In genomic region chr4:144787365-144788263, GRCh38 we compare ENCODE assay signal across 8 cellular contexts.
A peak's percentile ranks its signal among the peaks of the same experiment; 100 is the strongest.
DNase-seq lines count a peak whose midpoint lies in the region; ATAC-seq and TF ChIP-seq lines count a peak whose summit lies in the region.

No MANE protein-coding gene starts in this region.

- DNase-seq in BJ (ENCODE audit: low read depth) (no peak), HT-29 (ENCODE audit: low spot score) (peak; percentile 42), WTC11 (ENCODE audit: low spot score) (no peak), kidney glomerular epithelial cell (lab: John Stamatoyannopoulos, UW) (peak; percentile 40), DMS79 (lab: John Stamatoyannopoulos, UW) (no peak), OCI-M2 (lab: John Stamatoyannopoulos, UW; ENCODE audit: unreplicated experiment) (no peak)

- TF ChIP-seq CTCF in BJ (IDR thresholded peaks at IDR 0.05; ENCODE audit: insufficient read depth, low read depth, low read length) (peak; percentile 53), WTC11 (IDR thresholded peaks at IDR 0.05) (peak; percentile 52)

- no peak overlapping the region for H3K4me3 ChIP-seq in BJ (ENCODE audit: low read depth, low read length)

- CTCF ChIA-PET in BJ (lab: Yijun Ruan, JAX) (no interaction called here), WTC11 (lab: Charles Lee) (no interaction called here)

- ATAC-seq in GM19023 (IDR thresholded peaks at IDR 0.05; ENCODE audit: unreplicated experiment) (peak; percentile 75), WTC11 (peak; percentile 74), GM21576 (IDR thresholded peaks at IDR 0.05; ENCODE audit: unreplicated experiment) (no peak)

- peaks cover 20% of the 10 kb centered on the region for H3K36me3 Mint-ChIP-seq in WTC11

- no peaks in the 10 kb centered on the region for H3K27me3 ChIP-seq in BJ (ENCODE audit: control insufficient read depth, insufficient read depth, low read length)

- no peak overlapping the region for H3K27ac Mint-ChIP-seq in WTC11

- H3K4me1 Mint-ChIP-seq in WTC11 = 0 out of 2 replicates have a peak, but pooled peaks cover 2% of the 10 kb centered on the region

- no peak overlapping the region for H3K4me3 Mint-ChIP-seq in WTC11

- H3K27me3 Mint-ChIP-seq in WTC11 (ENCODE audit: low read depth) = no peaks in the 10 kb centered on the region

- peaks cover 18% of the 10 kb centered on the region for H3K9me3 Mint-ChIP-seq in WTC11

- POLR2A ChIA-PET in BJ (lab: Charles Lee) (no interaction called here), WTC11 (lab: Charles Lee) (no interaction called here)

- no peaks in the 10 kb centered on the region for H3K36me3 ChIP-seq in BJ (ENCODE audit: control insufficient read depth, insufficient read depth, low read length)

TF ChIP-seq in WTC11, 78 proteins besides CTCF, POLR2A, EP300 and RAD21:
- TF ChIP-seq FOXP1 (CRISPR knock-in tag; IDR thresholded peaks at IDR 0.05; ENCODE audit: borderline replicate concordance) = no peak
- TF ChIP-seq, protein P1, sequence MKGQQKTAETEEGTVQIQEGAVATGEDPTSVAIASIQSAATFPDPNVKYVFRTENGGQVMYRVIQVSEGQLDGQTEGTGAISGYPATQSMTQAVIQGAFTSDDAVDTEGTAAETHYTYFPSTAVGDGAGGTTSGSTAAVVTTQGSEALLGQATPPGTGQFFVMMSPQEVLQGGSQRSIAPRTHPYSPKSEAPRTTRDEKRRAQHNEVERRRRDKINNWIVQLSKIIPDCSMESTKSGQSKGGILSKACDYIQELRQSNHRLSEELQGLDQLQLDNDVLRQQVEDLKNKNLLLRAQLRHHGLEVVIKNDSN (CRISPR knock-in tag; IDR thresholded peaks at IDR 0.05) = no peak
- no peak for TF ChIP-seq NR3C1 (CRISPR knock-in tag; conservative IDR thresholded peaks at IDR 0.05; ENCODE audit: low read depth)
- TF ChIP-seq SP1 (CRISPR knock-in tag; conservative IDR thresholded peaks at IDR 0.05) = no peak
- no peak for TF ChIP-seq IRF2 (CRISPR knock-in tag; IDR thresholded peaks at IDR 0.05; ENCODE audit: borderline replicate concordance, low read depth)
- no peak for TF ChIP-seq CREB1 (CRISPR knock-in tag; IDR thresholded peaks at IDR 0.05)
- no peak for TF ChIP-seq ZNF138 (CRISPR knock-in tag; conservative IDR thresholded peaks at IDR 0.05)
- TF ChIP-seq ZNF396 (CRISPR knock-in tag; IDR thresholded peaks at IDR 0.05; ENCODE audit: borderline replicate concordance) = no peak
- no peak for TF ChIP-seq ZNF423 (CRISPR knock-in tag; IDR thresholded peaks at IDR 0.05)
- TF ChIP-seq, protein P2, sequence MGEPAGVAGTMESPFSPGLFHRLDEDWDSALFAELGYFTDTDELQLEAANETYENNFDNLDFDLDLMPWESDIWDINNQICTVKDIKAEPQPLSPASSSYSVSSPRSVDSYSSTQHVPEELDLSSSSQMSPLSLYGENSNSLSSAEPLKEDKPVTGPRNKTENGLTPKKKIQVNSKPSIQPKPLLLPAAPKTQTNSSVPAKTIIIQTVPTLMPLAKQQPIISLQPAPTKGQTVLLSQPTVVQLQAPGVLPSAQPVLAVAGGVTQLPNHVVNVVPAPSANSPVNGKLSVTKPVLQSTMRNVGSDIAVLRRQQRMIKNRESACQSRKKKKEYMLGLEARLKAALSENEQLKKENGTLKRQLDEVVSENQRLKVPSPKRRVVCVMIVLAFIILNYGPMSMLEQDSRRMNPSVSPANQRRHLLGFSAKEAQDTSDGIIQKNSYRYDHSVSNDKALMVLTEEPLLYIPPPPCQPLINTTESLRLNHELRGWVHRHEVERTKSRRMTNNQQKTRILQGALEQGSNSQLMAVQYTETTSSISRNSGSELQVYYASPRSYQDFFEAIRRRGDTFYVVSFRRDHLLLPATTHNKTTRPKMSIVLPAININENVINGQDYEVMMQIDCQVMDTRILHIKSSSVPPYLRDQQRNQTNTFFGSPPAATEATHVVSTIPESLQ (CRISPR knock-in tag; IDR thresholded peaks at IDR 0.05) = no peak
- no peak for TF ChIP-seq ATF2 (CRISPR knock-in tag; IDR thresholded peaks at IDR 0.05; ENCODE audit: borderline replicate concordance, low read depth)
- TF ChIP-seq MLX (CRISPR knock-in tag; IDR thresholded peaks at IDR 0.05) = no peak
- TF ChIP-seq CREM (CRISPR knock-in tag; IDR thresholded peaks at IDR 0.05) = no peak
- no peak for TF ChIP-seq STAT6 (CRISPR knock-in tag; conservative IDR thresholded peaks at IDR 0.05; ENCODE audit: low read depth)
- TF ChIP-seq, protein P3, sequence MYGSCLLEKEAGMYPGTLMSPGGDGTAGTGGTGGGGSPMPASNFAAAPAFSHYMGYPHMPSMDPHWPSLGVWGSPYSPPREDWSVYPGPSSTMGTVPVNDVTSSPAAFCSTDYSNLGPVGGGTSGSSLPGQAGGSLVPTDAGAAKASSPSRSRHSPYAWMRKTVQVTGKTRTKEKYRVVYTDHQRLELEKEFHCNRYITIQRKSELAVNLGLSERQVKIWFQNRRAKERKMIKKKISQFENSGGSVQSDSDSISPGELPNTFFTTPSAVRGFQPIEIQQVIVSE (CRISPR knock-in tag; IDR thresholded peaks at IDR 0.05; ENCODE audit: borderline replicate concordance) = no peak
- TF ChIP-seq ZNF416 (CRISPR knock-in tag; IDR thresholded peaks at IDR 0.05) = no peak
- TF ChIP-seq, protein P4, sequence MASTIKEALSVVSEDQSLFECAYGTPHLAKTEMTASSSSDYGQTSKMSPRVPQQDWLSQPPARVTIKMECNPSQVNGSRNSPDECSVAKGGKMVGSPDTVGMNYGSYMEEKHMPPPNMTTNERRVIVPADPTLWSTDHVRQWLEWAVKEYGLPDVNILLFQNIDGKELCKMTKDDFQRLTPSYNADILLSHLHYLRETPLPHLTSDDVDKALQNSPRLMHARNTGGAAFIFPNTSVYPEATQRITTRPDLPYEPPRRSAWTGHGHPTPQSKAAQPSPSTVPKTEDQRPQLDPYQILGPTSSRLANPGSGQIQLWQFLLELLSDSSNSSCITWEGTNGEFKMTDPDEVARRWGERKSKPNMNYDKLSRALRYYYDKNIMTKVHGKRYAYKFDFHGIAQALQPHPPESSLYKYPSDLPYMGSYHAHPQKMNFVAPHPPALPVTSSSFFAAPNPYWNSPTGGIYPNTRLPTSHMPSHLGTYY (CRISPR knock-in tag; IDR thresholded peaks at IDR 0.05) = no peak
- no peak for TF ChIP-seq USF2 (CRISPR knock-in tag; IDR thresholded peaks at IDR 0.05)

Comparison
In these comparisons a context has a peak if more than half of its experiments do, and no peak if none do; other contexts are left out.
1. DNase-seq: peak in HT-29 (single experiment) and kidney glomerular epithelial cell (single experiment); none in BJ (single experiment), WTC11 (single experiment), DMS79 (single experiment) and OCI-M2 (single experiment).